Comparison of ENCODE assay signal across 20 cellular contexts in genomic region chr16:75457485-75458021, GRCh38. TPM values are rescaled to one million over a fixed set of nuclear protein-coding genes. Genes with fewer than 3 reads are reported as not detected.
DNase-seq lines count a peak whose midpoint lies in the region; ATAC-seq, FAIRE-seq and TF ChIP-seq lines count a peak whose summit lies in the region.
"Had no signal": no experiment of that assay in that cellular context is flagged by ENCODE, and none has a peak within 500 bp of the region (broad histone marks: within the 10 kb centered on the region; RNA-seq: fewer than 3 reads in every experiment).

No MANE protein-coding gene starts in this region.

- H3K79me1 ChIP-seq in mesendoderm (ENCODE audit: low read length): peaks cover 25% of the 10 kb centered on the region

- DNase-seq in CD4-positive, alpha-beta memory T cell: no peak
- DNase-seq in WERI-Rb-1: no peak
- no peak for DNase-seq in endodermal cell
- DNase-seq in neural progenitor cell (ENCODE audit: low spot score): no peak
- DNase-seq in mesendoderm: no peak
- DNase-seq in D721Med (ENCODE audit: insufficient read length, low spot score): no peak
- no peak for DNase-seq in stimulated activated naive B cell treated with anti-CD40 and anti-IgM and Interleukin-4, amounts not matched to agents 10 μg/mL and 1 μg/mL and 100 μg/mL, for 72 hours
- no peak for DNase-seq in HepG2 (ENCODE audit: low spot score)
- DNase-seq: C1 segment of cervical spinal cord, DND-41, H9, Kasumi-1, MG63, NCI-H1048, NCI-H2029 treated with DMSO at 0.1 percent for 48 hours, NCI-H2171, NCI-H526, PC-9 had no signal

- TF ChIP-seq EP300 in HepG2 (IDR thresholded peaks at IDR 0.05; ENCODE audit: low read depth in 2 of 2, low read length in 2 of 2) (no peak), HepG2 (CRISPR knock-in tag; IDR thresholded peaks at IDR 0.05; ENCODE audit: borderline replicate concordance) (no peak)

- H2BK5ac ChIP-seq in mesendoderm (ENCODE audit: low read length): no peak overlapping the region

- no peak overlapping the region for H3K4ac ChIP-seq in mesendoderm (ENCODE audit: low read depth, low read length)

- POLR2A ChIA-PET in CD4-positive, alpha-beta memory T cell (lab: Charles Lee; ENCODE audit: partially characterized antibody): interaction anchor here (1.0 kb wide), 1 partner anchor 24 kb away, joined by 3 read pairs; the partner anchor contains the start of gene CFDP1
- POLR2A ChIA-PET in HepG2 (lab: Yijun Ruan, JAX): no interaction called here

- H3K4me2 ChIP-seq in neural progenitor cell (no peak overlapping the region), mesendoderm (ENCODE audit: low read length) (no peak overlapping the region), HepG2 (ENCODE audit: low read depth, low read length) (no peak overlapping the region)
- H3K4me2 ChIP-seq: PC-9 had no signal

- no peak overlapping the region for H3K23ac ChIP-seq in mesendoderm (ENCODE audit: low read length)

- H3K4me3 Mint-ChIP-seq in CD4-positive, alpha-beta memory T cell: no peak overlapping the region
- H3K4me3 Mint-ChIP-seq in endodermal cell: peak overlapping the region; percentile 37
- no peak overlapping the region for H3K4me3 Mint-ChIP-seq in neural progenitor cell
- no peak overlapping the region for H3K4me3 Mint-ChIP-seq in stimulated activated naive B cell treated with anti-CD40 and anti-IgM and Interleukin-4, amounts not matched to agents 10 μg/mL and 1 μg/mL and 100 μg/mL, for 72 hours

- H3K9me3 ChIP-seq in CD4-positive, alpha-beta memory T cell (ENCODE audit: control insufficient read depth in 1 of 2, low read length in 2 of 2): no peaks in the 10 kb centered on the region
- H3K9me3 ChIP-seq in WERI-Rb-1 (ENCODE audit: severe bottlenecking) (no peaks in the 10 kb centered on the region), endodermal cell (ENCODE audit: control insufficient read depth, low read length) (no peaks in the 10 kb centered on the region), neural progenitor cell (ENCODE audit: low read depth) (no peaks in the 10 kb centered on the region), HepG2 (ENCODE audit: low read length) (no peaks in the 10 kb centered on the region)
- H3K9me3 ChIP-seq: MG63 had no signal

- no peak overlapping the region for H2BK120ac ChIP-seq in mesendoderm (ENCODE audit: low read depth, low read length)

- H3K4me3 ChIP-seq in CD4-positive, alpha-beta memory T cell (ENCODE audit: low read length in 2 of 2): no peak overlapping the region
- no peak overlapping the region for H3K4me3 ChIP-seq in WERI-Rb-1 (ENCODE audit: low read depth, low read length)
- peak overlapping the region; percentile 47 for H3K4me3 ChIP-seq in endodermal cell (ENCODE audit: low read length)
- H3K4me3 ChIP-seq in neural progenitor cell: no peak overlapping the region
- H3K4me3 ChIP-seq in mesendoderm (ENCODE audit: low read length): no peak overlapping the region
- no peak overlapping the region for H3K4me3 ChIP-seq in HepG2 (replicated peaks in 1 of 3; ENCODE audit: insufficient read depth in 1 of 3, low read depth in 2 of 3, low read length in 3 of 3)
- H3K4me3 ChIP-seq: MG63, PC-9 had no signal

- no peak overlapping the region for H3K18ac ChIP-seq in mesendoderm (ENCODE audit: low read length)

- H2AK5ac ChIP-seq in mesendoderm (ENCODE audit: low read length): no peak overlapping the region

- TF ChIP-seq CTCF in WERI-Rb-1 (IDR thresholded peaks at IDR 0.05; ENCODE audit: low read depth, low read length): no peak
- TF ChIP-seq CTCF in endodermal cell (conservative IDR thresholded peaks at IDR 0.05): no peak
- TF ChIP-seq CTCF in neural progenitor cell (IDR thresholded peaks at IDR 0.05): no peak
- TF ChIP-seq CTCF in D721Med (IDR thresholded peaks at IDR 0.05; ENCODE audit: insufficient read depth, missing control alignments): no peak
- TF ChIP-seq CTCF in HepG2 (CRISPR knock-in tag; IDR thresholded peaks at IDR 0.05): no peak

- H3K4me1 Mint-ChIP-seq in CD4-positive, alpha-beta memory T cell: peaks cover 53 to 93% (median 74%) of the 10 kb centered on the region in 4 donors
- H3K4me1 Mint-ChIP-seq in endodermal cell (peaks cover 78% of the 10 kb centered on the region), neural progenitor cell (peaks cover 69% of the 10 kb centered on the region)
- peaks cover 29 to 72% of the 10 kb centered on the region in 2 donors for H3K4me1 Mint-ChIP-seq in stimulated activated naive B cell treated with anti-CD40 and anti-IgM and Interleukin-4, amounts not matched to agents 10 μg/mL and 1 μg/mL and 100 μg/mL, for 72 hours

- intact Hi-C loops in CD4-positive, alpha-beta memory T cell (cut with micrococcal nuclease): no loop called here
- intact Hi-C loops in HepG2 (cut with micrococcal nuclease; ENCODE audit: unreplicated experiment): no loop called here

- peaks cover 98% of the 10 kb centered on the region for H4K20me1 ChIP-seq in neural progenitor cell (ENCODE audit: low read depth)
- peaks cover 30% of the 10 kb centered on the region for H4K20me1 ChIP-seq in HepG2 (ENCODE audit: insufficient read depth, low read length)

- FAIRE-seq in D721Med (lab: Jason Lieb, UNC) (no peak), HepG2 (lab: Jason Lieb, UNC) (no peak)
- FAIRE-seq: G401.6, HTR-8/SVneo had no signal

- in situ Hi-C loops in HepG2 (cut with HindIII; ENCODE audit: extremely low pct_ligation_motif_present, low pct_unique_long_range_greater_than_20kb): no loop called here

- no peak overlapping the region for H4K8ac ChIP-seq in mesendoderm (ENCODE audit: low read depth, low read length)

- H3K9ac ChIP-seq in endodermal cell (ENCODE audit: extremely low read depth, low read length, poor library complexity, severe bottlenecking) (no peak overlapping the region), neural progenitor cell (no peak overlapping the region), mesendoderm (ENCODE audit: low read length) (no peak overlapping the region), HepG2 (ENCODE audit: insufficient read depth, low read depth, low read length) (no peak overlapping the region)

- H3K27ac ChIP-seq in CD4-positive, alpha-beta memory T cell (ENCODE audit: low read depth, low read length): no peak overlapping the region
- peak overlapping the region; percentile 78 for H3K27ac ChIP-seq in WERI-Rb-1
- H3K27ac ChIP-seq in endodermal cell (ENCODE audit: low read depth, low read length): no peak overlapping the region
- no peak overlapping the region for H3K27ac ChIP-seq in neural progenitor cell
- H3K27ac ChIP-seq in mesendoderm (ENCODE audit: low read depth, low read length): no peak overlapping the region
- no peak overlapping the region for H3K27ac ChIP-seq in HepG2 (ENCODE audit: extremely low read length, insufficient read depth, low read length)
- H3K27ac ChIP-seq: PC-9 had no signal

- H3K27ac Mint-ChIP-seq in CD4-positive, alpha-beta memory T cell: peak overlapping the region in 4 of 7 donors; percentile 3 to 80 (median 46)
- peak overlapping the region; percentile 53 for H3K27ac Mint-ChIP-seq in endodermal cell
- H3K27ac Mint-ChIP-seq in neural progenitor cell: peak overlapping the region; percentile 37
- H3K27ac Mint-ChIP-seq in stimulated activated naive B cell treated with anti-CD40 and anti-IgM and Interleukin-4, amounts not matched to agents 10 μg/mL and 1 μg/mL and 100 μg/mL, for 72 hours: no peak overlapping the region

- no TSS peak for BruUV-seq in HepG2 (replicated peaks; lab: Mats Ljungman, UMichigan)

- no peak for TF ChIP-seq RAD21 in HepG2 (CRISPR knock-in tag; IDR thresholded peaks at IDR 0.05)

- H3K9me3 Mint-ChIP-seq in CD4-positive, alpha-beta memory T cell: peaks cover 0 to 1% (median 0%) of the 10 kb centered on the region in 8 donors
- H3K9me3 Mint-ChIP-seq in endodermal cell (no peaks in the 10 kb centered on the region), neural progenitor cell (no peaks in the 10 kb centered on the region)
- H3K9me3 Mint-ChIP-seq in stimulated activated naive B cell treated with anti-CD40 and anti-IgM and Interleukin-4, amounts not matched to agents 10 μg/mL and 1 μg/mL and 100 μg/mL, for 72 hours: no peaks in the 10 kb centered on the region
- H3K9me3 Mint-ChIP-seq: H9 had no signal

- CTCF ChIA-PET in CD4-positive, alpha-beta memory T cell (lab: Charles Lee; ENCODE audit: partially characterized antibody): interaction anchor here (0.9 to 1.4 kb wide), 3 partner anchors 34 to 224 kb away, joined by 3 to 5 read pairs (median 3); no protein-coding TSS in a partner anchor
- CTCF ChIA-PET in HepG2 (lab: Yijun Ruan, JAX; ENCODE audit: low intra/inter-chr PET ratio, low total read pairs): no interaction called here

- H3K27me3 ChIP-seq in CD4-positive, alpha-beta memory T cell (ENCODE audit: insufficient read depth, low read length): no peaks in the 10 kb centered on the region
- no peaks in the 10 kb centered on the region for H3K27me3 ChIP-seq in WERI-Rb-1 (ENCODE audit: insufficient read depth, low read depth, severe bottlenecking)
- H3K27me3 ChIP-seq in endodermal cell (ENCODE audit: control insufficient read depth, insufficient read depth, low read length, poor library complexity, severe bottlenecking): no peaks in the 10 kb centered on the region
- no peaks in the 10 kb centered on the region for H3K27me3 ChIP-seq in neural progenitor cell
- H3K27me3 ChIP-seq in mesendoderm (ENCODE audit: insufficient read depth, low read length, poor library complexity): no peaks in the 10 kb centered on the region
- H3K27me3 ChIP-seq in HepG2 (ENCODE audit: control insufficient read depth in 1 of 2, insufficient read depth in 2 of 2, low read length in 2 of 2): no peaks in the 10 kb centered on the region
- H3K27me3 ChIP-seq: MG63 had no signal

- H3F3A ChIP-seq in neural progenitor cell (ENCODE audit: low read depth): peaks cover 31% of the 10 kb centered on the region

- H3K79me2 ChIP-seq in neural progenitor cell (ENCODE audit: low read depth) (peaks cover 97% of the 10 kb centered on the region), mesendoderm (ENCODE audit: control insufficient read depth, insufficient read depth, low read length) (peaks cover 70% of the 10 kb centered on the region), HepG2 (ENCODE audit: insufficient read depth, low read length) (peaks cover 83% of the 10 kb centered on the region)

- H2AFZ ChIP-seq in neural progenitor cell (replicated peaks) (no peak overlapping the region), HepG2 (ENCODE audit: low read length) (no peak overlapping the region)
- H2AFZ ChIP-seq: PC-9 had no signal

- H3K56ac ChIP-seq in mesendoderm (ENCODE audit: low read length): no peak overlapping the region

- no peak overlapping the region for H4K5ac ChIP-seq in mesendoderm (ENCODE audit: low read length)

- TF ChIP-seq POLR2A in HepG2 (IDR thresholded peaks at IDR 0.05; ENCODE audit: insufficient read depth in 1 of 2, low read depth in 2 of 2, low read length in 2 of 2): no peak

- peaks cover 46% of the 10 kb centered on the region for H3K4me1 ChIP-seq in CD4-positive, alpha-beta memory T cell (ENCODE audit: insufficient read depth, low read length)
- H3K4me1 ChIP-seq in endodermal cell (ENCODE audit: control insufficient read depth, insufficient read depth, low read length): peaks cover 27% of the 10 kb centered on the region
- H3K4me1 ChIP-seq in neural progenitor cell: peaks cover 65% of the 10 kb centered on the region
- H3K4me1 ChIP-seq in mesendoderm (ENCODE audit: control insufficient read depth, low read depth, low read length): peaks cover 2% of the 10 kb centered on the region
- peaks cover 54% of the 10 kb centered on the region for H3K4me1 ChIP-seq in HepG2 (ENCODE audit: insufficient read depth, low read length)

- H3K27me3 Mint-ChIP-seq in CD4-positive, alpha-beta memory T cell: no peaks in the 10 kb centered on the region
- H3K27me3 Mint-ChIP-seq in endodermal cell (ENCODE audit: insufficient read depth): no peaks in the 10 kb centered on the region
- peaks cover 2% of the 10 kb centered on the region for H3K27me3 Mint-ChIP-seq in neural progenitor cell (ENCODE audit: insufficient read depth, low read depth)
- H3K27me3 Mint-ChIP-seq in stimulated activated naive B cell treated with anti-CD40 and anti-IgM and Interleukin-4, amounts not matched to agents 10 μg/mL and 1 μg/mL and 100 μg/mL, for 72 hours: no peaks in the 10 kb centered on the region

- 86 to 92% methylated on average over 3 to 4 of the region's 5 CpGs for WGBS in endodermal cell (ENCODE audit: insufficient coverage in 1 of 2, insufficient read length in 1 of 2), 2 experiments
- WGBS in mesendoderm (ENCODE audit: extremely low coverage, insufficient coverage, low lambda C conversion rate): no CpG with 5 or more reads among the region's 5 CpGs
- 97% methylated on average over 5 of the region's 5 CpGs for WGBS in HepG2 (ENCODE audit: low lambda C conversion rate)

- ATAC-seq in stimulated activated naive B cell treated with anti-CD40 and anti-IgM and Interleukin-4, amounts not matched to agents 10 μg/mL and 1 μg/mL and 100 μg/mL, for 72 hours (replicated peaks): no peak
- no peak for ATAC-seq in HepG2

- H3K36me3 ChIP-seq in CD4-positive, alpha-beta memory T cell (ENCODE audit: insufficient read depth, low read length): no peaks in the 10 kb centered on the region
- H3K36me3 ChIP-seq in WERI-Rb-1: no peaks in the 10 kb centered on the region; the same call in 1 of the 2 replicates
- H3K36me3 ChIP-seq in endodermal cell (ENCODE audit: control insufficient read depth, insufficient read depth, low read length): peaks cover 11% of the 10 kb centered on the region
- H3K36me3 ChIP-seq in neural progenitor cell: no peaks in the 10 kb centered on the region
- H3K36me3 ChIP-seq in mesendoderm (ENCODE audit: control insufficient read depth, insufficient read depth, low read length): no peaks in the 10 kb centered on the region
- H3K36me3 ChIP-seq in HepG2 (replicated peaks in 1 of 2; ENCODE audit: control insufficient read depth in 1 of 2, insufficient read depth in 2 of 2, low read length in 2 of 2): peaks cover 0 to 4% of the 10 kb centered on the region in 2 experiments; a peak in 3 of 5 replicates
- H3K36me3 ChIP-seq: MG63 had no signal

- H3K36me3 Mint-ChIP-seq in CD4-positive, alpha-beta memory T cell: peaks cover 15% of the 10 kb centered on the region in 2 donors
- H3K36me3 Mint-ChIP-seq in endodermal cell (ENCODE audit: low read depth): peaks cover 14% of the 10 kb centered on the region
- peaks cover 28% of the 10 kb centered on the region for H3K36me3 Mint-ChIP-seq in neural progenitor cell
- H3K36me3 Mint-ChIP-seq in stimulated activated naive B cell treated with anti-CD40 and anti-IgM and Interleukin-4, amounts not matched to agents 10 μg/mL and 1 μg/mL and 100 μg/mL, for 72 hours: peaks cover 17 to 18% of the 10 kb centered on the region in 2 donors

- no peak overlapping the region for H2BK15ac ChIP-seq in mesendoderm (replicated peaks; ENCODE audit: low read depth)

RNA-seq across cellular contexts. Expression of gene TMEM170A, which starts 6.9 kb away (rescaled TPM):
- total RNA-seq in CD4-positive, alpha-beta memory T cell: 10 to 100 TPM; 50.7 to 54.3 TPM
- polyA plus RNA-seq in CD4-positive, alpha-beta memory T cell: 10 to 100 TPM; 40.6 to 44.1 TPM
- total RNA-seq in endodermal cell (10 to 100 TPM; 72.7 to 74.8 TPM), neural progenitor cell (ENCODE audit: low replicate concordance) (64.1 and 77.0 TPM in 2 replicates), HepG2 (2016; rRNA removed; fragmentation: Illumina TruSeq; extraction: Trizol) (39.7 and 44.7 TPM in 2 replicates)
- polyA plus RNA-seq in endodermal cell (2013, experiment 1 of 2): 36.0 TPM
- 28.7 TPM for polyA plus RNA-seq in endodermal cell (2013, experiment 2 of 2)
- polyA plus RNA-seq in mesendoderm (2013, experiment 1 of 2): 25.7 TPM
- polyA plus RNA-seq in mesendoderm (2013, experiment 2 of 2): 26.3 TPM
- 13.2 and 13.9 TPM in 2 replicates for total RNA-seq in HepG2 (2016; cell fraction: cytosol; rRNA removed; fragmentation: Illumina TruSeq; extraction: Trizol; ENCODE audit: low read depth)
- 42.1 TPM in 2 replicates for total RNA-seq in HepG2 (2016; cell fraction: insoluble cytoplasmic fraction; rRNA removed; fragmentation: Illumina TruSeq; extraction: Trizol)
- total RNA-seq in HepG2 (2016; cell fraction: membrane; rRNA removed; fragmentation: Illumina TruSeq; extraction: Trizol): 39.0 and 42.0 TPM in 2 replicates
- total RNA-seq in HepG2 (2016; cell fraction: nucleus; rRNA removed; fragmentation: Illumina TruSeq; extraction: Trizol): 38.1 and 40.8 TPM in 2 replicates
- 30.0 and 35.7 TPM in 2 replicates for polyA plus RNA-seq in HepG2 (2011; rRNA removed)
- 22.3 and 25.5 TPM in 2 replicates for polyA plus RNA-seq in HepG2 (2011; cell fraction: cytosol; rRNA removed)
- polyA plus RNA-seq in HepG2 (2011; cell fraction: nucleus; rRNA removed): 15.4 and 19.7 TPM in 2 replicates
- 20.5 and 22.4 TPM in 2 replicates for polyA plus RNA-seq in HepG2 (2012)
- polyA plus RNA-seq in HepG2 (2016; cell fraction: cytosol; fragmentation: Illumina TruSeq; extraction: Trizol; ENCODE audit: low read depth): 14.7 and 20.5 TPM in 2 replicates
- polyA plus RNA-seq in HepG2 (2016; cell fraction: insoluble cytoplasmic fraction; fragmentation: Illumina TruSeq; extraction: Trizol; ENCODE audit: low read depth): 25.5 and 29.3 TPM in 2 replicates
- polyA plus RNA-seq in HepG2 (2016; cell fraction: membrane; fragmentation: Illumina TruSeq; extraction: Trizol; ENCODE audit: low read depth): 22.1 and 26.6 TPM in 2 replicates
- 36.2 and 39.1 TPM in 2 replicates for polyA plus RNA-seq in HepG2 (2016; cell fraction: nucleus; fragmentation: Illumina TruSeq; extraction: Trizol; ENCODE audit: insufficient read depth, low read depth)
- polyA minus RNA-seq in HepG2 (2011; rRNA and poly(A)+ RNA removed; ENCODE audit: low replicate concordance): 27.3 and 58.3 TPM in 2 replicates
- 23.2 and 32.2 TPM in 2 replicates for polyA minus RNA-seq in HepG2 (2011; cell fraction: cytosol; rRNA and poly(A)+ RNA removed)
- polyA minus RNA-seq in HepG2 (2011; cell fraction: nucleus; rRNA and poly(A)+ RNA removed): 27.4 and 43.9 TPM in 2 replicates

RNA-seq across cellular contexts. Expression of gene CFDP1, which starts 24.2 kb away (rescaled TPM):
- total RNA-seq in CD4-positive, alpha-beta memory T cell: 10 to 100 TPM; 41.8 to 42.4 TPM
- 10 to 100 TPM; 37.1 to 42.0 TPM for polyA plus RNA-seq in CD4-positive, alpha-beta memory T cell
- total RNA-seq in endodermal cell (100 to 1,000 TPM in 1 of 2 donors, 10 to 100 TPM in 1; 88.7 to 117 TPM), neural progenitor cell (ENCODE audit: low replicate concordance) (134 and 159 TPM in 2 replicates), HepG2 (2016; rRNA removed; fragmentation: Illumina TruSeq; extraction: Trizol) (153 and 198 TPM in 2 replicates)
- 105 TPM for polyA plus RNA-seq in endodermal cell (2013, experiment 1 of 2)
- 101 TPM for polyA plus RNA-seq in endodermal cell (2013, experiment 2 of 2)
- 101 TPM for polyA plus RNA-seq in mesendoderm (2013, experiment 1 of 2)
- 104 TPM for polyA plus RNA-seq in mesendoderm (2013, experiment 2 of 2)
- 62.1 and 75.2 TPM in 2 replicates for total RNA-seq in HepG2 (2016; cell fraction: cytosol; rRNA removed; fragmentation: Illumina TruSeq; extraction: Trizol; ENCODE audit: low read depth)
- 158 and 200 TPM in 2 replicates for total RNA-seq in HepG2 (2016; cell fraction: insoluble cytoplasmic fraction; rRNA removed; fragmentation: Illumina TruSeq; extraction: Trizol)
- 94.4 and 95.7 TPM in 2 replicates for total RNA-seq in HepG2 (2016; cell fraction: membrane; rRNA removed; fragmentation: Illumina TruSeq; extraction: Trizol)
- 114 and 122 TPM in 2 replicates for total RNA-seq in HepG2 (2016; cell fraction: nucleus; rRNA removed; fragmentation: Illumina TruSeq; extraction: Trizol)
- polyA plus RNA-seq in HepG2 (2011; rRNA removed): 59.8 and 78.6 TPM in 2 replicates
- 47.6 and 66.3 TPM in 2 replicates for polyA plus RNA-seq in HepG2 (2011; cell fraction: cytosol; rRNA removed)
- 20.8 and 33.7 TPM in 2 replicates for polyA plus RNA-seq in HepG2 (2011; cell fraction: nucleus; rRNA removed)
- 118 and 187 TPM in 2 replicates for polyA plus RNA-seq in HepG2 (2012)
- polyA plus RNA-seq in HepG2 (2016; cell fraction: cytosol; fragmentation: Illumina TruSeq; extraction: Trizol; ENCODE audit: low read depth): 54.9 and 57.9 TPM in 2 replicates
- 250 and 275 TPM in 2 replicates for polyA plus RNA-seq in HepG2 (2016; cell fraction: insoluble cytoplasmic fraction; fragmentation: Illumina TruSeq; extraction: Trizol; ENCODE audit: low read depth)
- 82.6 and 88.7 TPM in 2 replicates for polyA plus RNA-seq in HepG2 (2016; cell fraction: membrane; fragmentation: Illumina TruSeq; extraction: Trizol; ENCODE audit: low read depth)
- 118 and 119 TPM in 2 replicates for polyA plus RNA-seq in HepG2 (2016; cell fraction: nucleus; fragmentation: Illumina TruSeq; extraction: Trizol; ENCODE audit: insufficient read depth, low read depth)
- polyA minus RNA-seq in HepG2 (2011; rRNA and poly(A)+ RNA removed; ENCODE audit: low replicate concordance): 11.4 and 17.2 TPM in 2 replicates
- polyA minus RNA-seq in HepG2 (2011; cell fraction: cytosol; rRNA and poly(A)+ RNA removed): 30.3 and 32.7 TPM in 2 replicates
- polyA minus RNA-seq in HepG2 (2011; cell fraction: nucleus; rRNA and poly(A)+ RNA removed): 95.4 and 106 TPM in 2 replicates

RNA-seq across cellular contexts. Expression of gene CHST6, which starts 37.7 kb away (rescaled TPM):
- under 1 TPM in 1 of 2 experiments, not detected in 1; 0.06 TPM for total RNA-seq in CD4-positive, alpha-beta memory T cell
- not detected for polyA plus RNA-seq in CD4-positive, alpha-beta memory T cell
- total RNA-seq in endodermal cell: 10 to 100 TPM; 13.5 to 15.9 TPM
- 6.5 TPM for polyA plus RNA-seq in endodermal cell (2013, experiment 1 of 2)
- polyA plus RNA-seq in endodermal cell (2013, experiment 2 of 2): 6.6 TPM
- total RNA-seq in neural progenitor cell (ENCODE audit: low replicate concordance): 6.2 and 12.5 TPM in 2 replicates
- polyA plus RNA-seq in mesendoderm (2013, experiment 1 of 2): 7.2 TPM
- 6.5 TPM for polyA plus RNA-seq in mesendoderm (2013, experiment 2 of 2)
- 0.32 and 0.91 TPM in 2 replicates for total RNA-seq in HepG2 (2016; rRNA removed; fragmentation: Illumina TruSeq; extraction: Trizol)
- total RNA-seq in HepG2 (2016; cell fraction: cytosol; rRNA removed; fragmentation: Illumina TruSeq; extraction: Trizol; ENCODE audit: low read depth): 0.09 and 0.20 TPM in 2 replicates
- 0.61 and 1.1 TPM in 2 replicates for total RNA-seq in HepG2 (2016; cell fraction: insoluble cytoplasmic fraction; rRNA removed; fragmentation: Illumina TruSeq; extraction: Trizol)
- 0.28 and 0.38 TPM in 2 replicates for total RNA-seq in HepG2 (2016; cell fraction: membrane; rRNA removed; fragmentation: Illumina TruSeq; extraction: Trizol)
- 0.71 and 1.1 TPM in 2 replicates for total RNA-seq in HepG2 (2016; cell fraction: nucleus; rRNA removed; fragmentation: Illumina TruSeq; extraction: Trizol)
- polyA plus RNA-seq in HepG2 (2011; rRNA removed): 0.18 and 0.25 TPM in 2 replicates
- polyA plus RNA-seq in HepG2 (2011; cell fraction: cytosol; rRNA removed): 0.10 and 0.28 TPM in 2 replicates
- polyA plus RNA-seq in HepG2 (2011; cell fraction: nucleus; rRNA removed): 0.83 and 1.0 TPM in 2 replicates
- 0.11 and 0.16 TPM in 2 replicates for polyA plus RNA-seq in HepG2 (2012)
- 0.14 and 0.16 TPM in 2 replicates for polyA plus RNA-seq in HepG2 (2016; cell fraction: cytosol; fragmentation: Illumina TruSeq; extraction: Trizol; ENCODE audit: low read depth)
- 0.24 and 0.36 TPM in 2 replicates for polyA plus RNA-seq in HepG2 (2016; cell fraction: insoluble cytoplasmic fraction; fragmentation: Illumina TruSeq; extraction: Trizol; ENCODE audit: low read depth)
- 0.13 and 0.16 TPM in 2 replicates for polyA plus RNA-seq in HepG2 (2016; cell fraction: membrane; fragmentation: Illumina TruSeq; extraction: Trizol; ENCODE audit: low read depth)
- 1.00 and 1.2 TPM in 2 replicates for polyA plus RNA-seq in HepG2 (2016; cell fraction: nucleus; fragmentation: Illumina TruSeq; extraction: Trizol; ENCODE audit: insufficient read depth, low read depth)
- polyA minus RNA-seq in HepG2 (2011; rRNA and poly(A)+ RNA removed; ENCODE audit: low replicate concordance): 0.58 and 2.4 TPM in 2 replicates
- 0.40 and 0.62 TPM in 2 replicates for polyA minus RNA-seq in HepG2 (2011; cell fraction: cytosol; rRNA and poly(A)+ RNA removed)
- polyA minus RNA-seq in HepG2 (2011; cell fraction: nucleus; rRNA and poly(A)+ RNA removed): 0.13 and 0.50 TPM in 2 replicates
